ENCODE assay signal across 1 cellular context in the genomic region with DNA sequence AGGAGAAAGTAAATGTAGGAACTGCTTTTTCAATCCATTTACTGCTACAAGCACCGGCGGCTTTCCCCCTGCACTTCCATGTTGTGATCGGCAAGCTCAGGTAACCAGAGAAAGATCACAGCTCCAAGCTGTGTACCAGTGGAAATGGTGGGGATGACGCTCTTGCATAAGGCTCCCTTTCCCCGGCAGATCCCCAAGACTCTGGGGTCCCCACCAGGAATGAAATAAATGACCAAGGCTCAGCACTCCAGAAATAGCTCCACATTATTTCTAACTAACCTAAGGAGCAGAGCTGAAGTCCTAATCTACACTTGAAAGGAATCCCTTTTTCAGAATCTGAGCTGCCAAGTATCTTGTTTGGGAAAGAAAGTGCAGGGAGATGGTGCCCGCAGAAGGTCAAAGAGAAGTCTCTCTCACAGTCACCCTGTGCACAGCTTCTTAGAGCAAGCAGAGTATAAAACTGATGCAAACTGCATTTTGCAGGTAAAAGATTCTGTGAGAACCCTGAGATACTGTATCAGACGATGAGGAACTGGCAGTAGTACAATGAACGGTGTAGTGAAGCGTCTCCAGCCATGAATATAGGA.
TF ChIP-seq lines count a peak whose summit lies in the region.

No MANE protein-coding gene starts in this region.

TF ChIP-seq in HepG2, 621 proteins besides CTCF, POLR2A, EP300 and RAD21 (continued from another document):
- TF ChIP-seq, protein P1, sequence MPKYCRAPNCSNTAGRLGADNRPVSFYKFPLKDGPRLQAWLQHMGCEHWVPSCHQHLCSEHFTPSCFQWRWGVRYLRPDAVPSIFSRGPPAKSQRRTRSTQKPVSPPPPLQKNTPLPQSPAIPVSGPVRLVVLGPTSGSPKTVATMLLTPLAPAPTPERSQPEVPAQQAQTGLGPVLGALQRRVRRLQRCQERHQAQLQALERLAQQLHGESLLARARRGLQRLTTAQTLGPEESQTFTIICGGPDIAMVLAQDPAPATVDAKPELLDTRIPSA (CRISPR knock-in tag; IDR thresholded peaks at IDR 0.05; ENCODE audit: borderline replicate concordance) = no peak
- TF ChIP-seq ZNF124 (CRISPR knock-in tag; IDR thresholded peaks at IDR 0.05) = no peak
- TF ChIP-seq, protein P2, sequence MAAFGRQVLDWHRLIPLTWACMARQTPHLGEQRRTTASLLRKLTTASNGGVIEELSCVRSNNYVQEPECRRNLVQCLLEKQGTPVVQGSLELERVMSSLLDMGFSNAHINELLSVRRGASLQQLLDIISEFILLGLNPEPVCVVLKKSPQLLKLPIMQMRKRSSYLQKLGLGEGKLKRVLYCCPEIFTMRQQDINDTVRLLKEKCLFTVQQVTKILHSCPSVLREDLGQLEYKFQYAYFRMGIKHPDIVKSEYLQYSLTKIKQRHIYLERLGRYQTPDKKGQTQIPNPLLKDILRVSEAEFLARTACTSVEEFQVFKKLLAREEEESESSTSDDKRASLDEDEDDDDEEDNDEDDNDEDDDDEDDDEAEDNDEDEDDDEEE (CRISPR knock-in tag; IDR thresholded peaks at IDR 0.05) = no peak; the same call in 1 of the 2 replicates
- no peak for TF ChIP-seq SP140L (CRISPR knock-in tag; IDR thresholded peaks at IDR 0.05; ENCODE audit: borderline replicate concordance)
- TF ChIP-seq ZNF558 (CRISPR knock-in tag; IDR thresholded peaks at IDR 0.05; ENCODE audit: borderline replicate concordance) = 0 out of 2 replicates have a peak, but pooled peaks have one; percentile 8
- TF ChIP-seq ZNF253 (CRISPR knock-in tag; IDR thresholded peaks at IDR 0.05; ENCODE audit: borderline replicate concordance) = no peak
- TF ChIP-seq ZNF75D (CRISPR knock-in tag; IDR thresholded peaks at IDR 0.05; ENCODE audit: borderline replicate concordance) = 0 out of 2 replicates have a peak, but pooled peaks have one; percentile 10
- no peak for TF ChIP-seq DNMT3B (CRISPR knock-in tag; conservative IDR thresholded peaks at IDR 0.05)
- TF ChIP-seq ZNF607 (CRISPR knock-in tag; IDR thresholded peaks at IDR 0.05; ENCODE audit: borderline replicate concordance) = no peak
- peak; percentile 61; the same call in 1 of the 2 replicates for TF ChIP-seq ZNF761 (CRISPR knock-in tag; conservative IDR thresholded peaks at IDR 0.05)
- no peak for TF ChIP-seq FOXK1 (CRISPR knock-in tag; IDR thresholded peaks at IDR 0.05; ENCODE audit: borderline replicate concordance, low read depth)
- TF ChIP-seq, protein P3, sequence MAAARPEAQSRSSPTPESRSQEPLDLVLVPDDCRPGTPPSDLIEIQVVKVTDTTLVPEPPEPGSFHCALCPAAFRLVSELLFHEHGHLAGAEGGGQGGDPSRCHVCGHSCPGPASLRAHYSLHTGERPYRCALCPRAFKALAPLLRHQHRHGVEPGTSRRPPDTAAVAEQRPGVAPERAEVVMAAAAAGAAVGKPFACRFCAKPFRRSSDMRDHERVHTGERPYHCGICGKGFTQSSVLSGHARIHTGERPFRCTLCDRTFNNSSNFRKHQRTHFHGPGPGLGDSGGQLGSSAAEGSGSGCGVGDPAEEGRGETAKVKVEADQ (CRISPR knock-in tag; IDR thresholded peaks at IDR 0.05; ENCODE audit: borderline replicate concordance) = no peak
- peak; percentile 0 for TF ChIP-seq ASH2L (IDR thresholded peaks at IDR 0.05; ENCODE audit: insufficient read length, low read depth, low read length)
- no peak for TF ChIP-seq ZNF674 (CRISPR knock-in tag; IDR thresholded peaks at IDR 0.05; ENCODE audit: low read depth)
- TF ChIP-seq, protein P4, sequence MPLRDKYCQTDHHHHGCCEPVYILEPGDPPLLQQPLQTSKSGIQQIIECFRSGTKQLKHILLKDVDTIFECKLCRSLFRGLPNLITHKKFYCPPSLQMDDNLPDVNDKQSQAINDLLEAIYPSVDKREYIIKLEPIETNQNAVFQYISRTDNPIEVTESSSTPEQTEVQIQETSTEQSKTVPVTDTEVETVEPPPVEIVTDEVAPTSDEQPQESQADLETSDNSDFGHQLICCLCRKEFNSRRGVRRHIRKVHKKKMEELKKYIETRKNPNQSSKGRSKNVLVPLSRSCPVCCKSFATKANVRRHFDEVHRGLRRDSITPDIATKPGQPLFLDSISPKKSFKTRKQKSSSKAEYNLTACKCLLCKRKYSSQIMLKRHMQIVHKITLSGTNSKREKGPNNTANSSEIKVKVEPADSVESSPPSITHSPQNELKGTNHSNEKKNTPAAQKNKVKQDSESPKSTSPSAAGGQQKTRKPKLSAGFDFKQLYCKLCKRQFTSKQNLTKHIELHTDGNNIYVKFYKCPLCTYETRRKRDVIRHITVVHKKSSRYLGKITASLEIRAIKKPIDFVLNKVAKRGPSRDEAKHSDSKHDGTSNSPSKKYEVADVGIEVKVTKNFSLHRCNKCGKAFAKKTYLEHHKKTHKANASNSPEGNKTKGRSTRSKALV (CRISPR knock-in tag; IDR thresholded peaks at IDR 0.05) = no peak
- TF ChIP-seq ZNF672 (CRISPR knock-in tag; IDR thresholded peaks at IDR 0.05) = no peak
- TF ChIP-seq, protein P5, sequence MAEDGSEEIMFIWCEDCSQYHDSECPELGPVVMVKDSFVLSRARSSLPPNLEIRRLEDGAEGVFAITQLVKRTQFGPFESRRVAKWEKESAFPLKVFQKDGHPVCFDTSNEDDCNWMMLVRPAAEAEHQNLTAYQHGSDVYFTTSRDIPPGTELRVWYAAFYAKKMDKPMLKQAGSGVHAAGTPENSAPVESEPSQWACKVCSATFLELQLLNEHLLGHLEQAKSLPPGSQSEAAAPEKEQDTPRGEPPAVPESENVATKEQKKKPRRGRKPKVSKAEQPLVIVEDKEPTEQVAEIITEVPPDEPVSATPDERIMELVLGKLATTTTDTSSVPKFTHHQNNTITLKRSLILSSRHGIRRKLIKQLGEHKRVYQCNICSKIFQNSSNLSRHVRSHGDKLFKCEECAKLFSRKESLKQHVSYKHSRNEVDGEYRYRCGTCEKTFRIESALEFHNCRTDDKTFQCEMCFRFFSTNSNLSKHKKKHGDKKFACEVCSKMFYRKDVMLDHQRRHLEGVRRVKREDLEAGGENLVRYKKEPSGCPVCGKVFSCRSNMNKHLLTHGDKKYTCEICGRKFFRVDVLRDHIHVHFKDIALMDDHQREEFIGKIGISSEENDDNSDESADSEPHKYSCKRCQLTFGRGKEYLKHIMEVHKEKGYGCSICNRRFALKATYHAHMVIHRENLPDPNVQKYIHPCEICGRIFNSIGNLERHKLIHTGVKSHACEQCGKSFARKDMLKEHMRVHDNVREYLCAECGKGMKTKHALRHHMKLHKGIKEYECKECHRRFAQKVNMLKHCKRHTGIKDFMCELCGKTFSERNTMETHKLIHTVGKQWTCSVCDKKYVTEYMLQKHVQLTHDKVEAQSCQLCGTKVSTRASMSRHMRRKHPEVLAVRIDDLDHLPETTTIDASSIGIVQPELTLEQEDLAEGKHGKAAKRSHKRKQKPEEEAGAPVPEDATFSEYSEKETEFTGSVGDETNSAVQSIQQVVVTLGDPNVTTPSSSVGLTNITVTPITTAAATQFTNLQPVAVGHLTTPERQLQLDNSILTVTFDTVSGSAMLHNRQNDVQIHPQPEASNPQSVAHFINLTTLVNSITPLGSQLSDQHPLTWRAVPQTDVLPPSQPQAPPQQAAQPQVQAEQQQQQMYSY (CRISPR knock-in tag; IDR thresholded peaks at IDR 0.05) = 0 out of 2 replicates have a peak, but pooled peaks have one; percentile 1
- no peak for TF ChIP-seq TEAD3 (CRISPR knock-in tag; optimal IDR thresholded peaks at IDR 0.05; ENCODE audit: borderline replicate concordance)
- 0 out of 2 replicates have a peak, but pooled peaks have one; percentile 15 for TF ChIP-seq ZBTB20 (CRISPR knock-in tag; IDR thresholded peaks at IDR 0.05; ENCODE audit: borderline replicate concordance, low read depth)
- TF ChIP-seq NR2F2 (IDR thresholded peaks at IDR 0.05; ENCODE audit: borderline replicate concordance, low read depth) = no peak
- TF ChIP-seq PHF5A (CRISPR knock-in tag; IDR thresholded peaks at IDR 0.05; ENCODE audit: low read depth, unreplicated experiment) = peak; percentile 9
- TF ChIP-seq, protein P6, sequence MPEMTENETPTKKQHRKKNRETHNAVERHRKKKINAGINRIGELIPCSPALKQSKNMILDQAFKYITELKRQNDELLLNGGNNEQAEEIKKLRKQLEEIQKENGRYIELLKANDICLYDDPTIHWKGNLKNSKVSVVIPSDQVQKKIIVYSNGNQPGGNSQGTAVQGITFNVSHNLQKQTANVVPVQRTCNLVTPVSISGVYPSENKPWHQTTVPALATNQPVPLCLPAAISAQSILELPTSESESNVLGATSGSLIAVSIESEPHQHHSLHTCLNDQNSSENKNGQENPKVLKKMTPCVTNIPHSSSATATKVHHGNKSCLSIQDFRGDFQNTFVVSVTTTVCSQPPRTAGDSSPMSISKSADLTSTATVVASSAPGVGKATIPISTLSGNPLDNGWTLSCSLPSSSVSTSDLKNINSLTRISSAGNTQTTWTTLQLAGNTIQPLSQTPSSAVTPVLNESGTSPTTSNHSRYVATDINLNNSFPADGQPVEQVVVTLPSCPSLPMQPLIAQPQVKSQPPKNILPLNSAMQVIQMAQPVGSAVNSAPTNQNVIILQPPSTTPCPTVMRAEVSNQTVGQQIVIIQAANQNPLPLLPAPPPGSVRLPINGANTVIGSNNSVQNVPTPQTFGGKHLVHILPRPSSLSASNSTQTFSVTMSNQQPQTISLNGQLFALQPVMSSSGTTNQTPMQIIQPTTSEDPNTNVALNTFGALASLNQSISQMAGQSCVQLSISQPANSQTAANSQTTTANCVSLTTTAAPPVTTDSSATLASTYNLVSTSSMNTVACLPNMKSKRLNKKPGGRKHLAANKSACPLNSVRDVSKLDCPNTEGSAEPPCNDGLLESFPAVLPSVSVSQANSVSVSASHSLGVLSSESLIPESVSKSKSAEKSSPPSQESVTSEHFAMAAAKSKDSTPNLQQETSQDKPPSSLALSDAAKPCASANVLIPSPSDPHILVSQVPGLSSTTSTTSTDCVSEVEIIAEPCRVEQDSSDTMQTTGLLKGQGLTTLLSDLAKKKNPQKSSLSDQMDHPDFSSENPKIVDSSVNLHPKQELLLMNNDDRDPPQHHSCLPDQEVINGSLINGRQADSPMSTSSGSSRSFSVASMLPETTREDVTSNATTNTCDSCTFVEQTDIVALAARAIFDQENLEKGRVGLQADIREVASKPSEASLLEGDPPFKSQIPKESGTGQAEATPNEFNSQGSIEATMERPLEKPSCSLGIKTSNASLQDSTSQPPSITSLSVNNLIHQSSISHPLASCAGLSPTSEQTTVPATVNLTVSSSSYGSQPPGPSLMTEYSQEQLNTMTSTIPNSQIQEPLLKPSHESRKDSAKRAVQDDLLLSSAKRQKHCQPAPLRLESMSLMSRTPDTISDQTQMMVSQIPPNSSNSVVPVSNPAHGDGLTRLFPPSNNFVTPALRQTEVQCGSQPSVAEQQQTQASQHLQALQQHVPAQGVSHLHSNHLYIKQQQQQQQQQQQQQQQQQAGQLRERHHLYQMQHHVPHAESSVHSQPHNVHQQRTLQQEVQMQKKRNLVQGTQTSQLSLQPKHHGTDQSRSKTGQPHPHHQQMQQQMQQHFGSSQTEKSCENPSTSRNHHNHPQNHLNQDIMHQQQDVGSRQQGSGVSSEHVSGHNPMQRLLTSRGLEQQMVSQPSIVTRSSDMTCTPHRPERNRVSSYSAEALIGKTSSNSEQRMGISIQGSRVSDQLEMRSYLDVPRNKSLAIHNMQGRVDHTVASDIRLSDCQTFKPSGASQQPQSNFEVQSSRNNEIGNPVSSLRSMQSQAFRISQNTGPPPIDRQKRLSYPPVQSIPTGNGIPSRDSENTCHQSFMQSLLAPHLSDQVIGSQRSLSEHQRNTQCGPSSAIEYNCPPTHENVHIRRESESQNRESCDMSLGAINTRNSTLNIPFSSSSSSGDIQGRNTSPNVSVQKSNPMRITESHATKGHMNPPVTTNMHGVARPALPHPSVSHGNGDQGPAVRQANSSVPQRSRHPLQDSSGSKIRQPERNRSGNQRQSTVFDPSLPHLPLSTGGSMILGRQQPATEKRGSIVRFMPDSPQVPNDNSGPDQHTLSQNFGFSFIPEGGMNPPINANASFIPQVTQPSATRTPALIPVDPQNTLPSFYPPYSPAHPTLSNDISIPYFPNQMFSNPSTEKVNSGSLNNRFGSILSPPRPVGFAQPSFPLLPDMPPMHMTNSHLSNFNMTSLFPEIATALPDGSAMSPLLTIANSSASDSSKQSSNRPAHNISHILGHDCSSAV (CRISPR knock-in tag; IDR thresholded peaks at IDR 0.05; ENCODE audit: borderline replicate concordance) = no peak
- no peak for TF ChIP-seq ZNF570 (CRISPR knock-in tag; IDR thresholded peaks at IDR 0.05; ENCODE audit: borderline replicate concordance)
- no peak for TF ChIP-seq ZNF775 (CRISPR knock-in tag; IDR thresholded peaks at IDR 0.05; ENCODE audit: borderline replicate concordance)
- TF ChIP-seq, protein P7, sequence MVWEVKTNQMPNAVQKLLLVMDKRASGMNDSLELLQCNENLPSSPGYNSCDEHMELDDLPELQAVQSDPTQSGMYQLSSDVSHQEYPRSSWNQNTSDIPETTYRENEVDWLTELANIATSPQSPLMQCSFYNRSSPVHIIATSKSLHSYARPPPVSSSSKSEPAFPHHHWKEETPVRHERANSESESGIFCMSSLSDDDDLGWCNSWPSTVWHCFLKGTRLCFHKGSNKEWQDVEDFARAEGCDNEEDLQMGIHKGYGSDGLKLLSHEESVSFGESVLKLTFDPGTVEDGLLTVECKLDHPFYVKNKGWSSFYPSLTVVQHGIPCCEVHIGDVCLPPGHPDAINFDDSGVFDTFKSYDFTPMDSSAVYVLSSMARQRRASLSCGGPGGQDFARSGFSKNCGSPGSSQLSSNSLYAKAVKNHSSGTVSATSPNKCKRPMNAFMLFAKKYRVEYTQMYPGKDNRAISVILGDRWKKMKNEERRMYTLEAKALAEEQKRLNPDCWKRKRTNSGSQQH (CRISPR knock-in tag; IDR thresholded peaks at IDR 0.05; ENCODE audit: low read depth) = no peak
- TF ChIP-seq ZSCAN29 (CRISPR knock-in tag; conservative IDR thresholded peaks at IDR 0.05) = 0 out of 2 replicates have a peak, but pooled peaks have one; percentile 13
